8 cellular contexts compared by ENCODE assay signal in the genomic region with DNA sequence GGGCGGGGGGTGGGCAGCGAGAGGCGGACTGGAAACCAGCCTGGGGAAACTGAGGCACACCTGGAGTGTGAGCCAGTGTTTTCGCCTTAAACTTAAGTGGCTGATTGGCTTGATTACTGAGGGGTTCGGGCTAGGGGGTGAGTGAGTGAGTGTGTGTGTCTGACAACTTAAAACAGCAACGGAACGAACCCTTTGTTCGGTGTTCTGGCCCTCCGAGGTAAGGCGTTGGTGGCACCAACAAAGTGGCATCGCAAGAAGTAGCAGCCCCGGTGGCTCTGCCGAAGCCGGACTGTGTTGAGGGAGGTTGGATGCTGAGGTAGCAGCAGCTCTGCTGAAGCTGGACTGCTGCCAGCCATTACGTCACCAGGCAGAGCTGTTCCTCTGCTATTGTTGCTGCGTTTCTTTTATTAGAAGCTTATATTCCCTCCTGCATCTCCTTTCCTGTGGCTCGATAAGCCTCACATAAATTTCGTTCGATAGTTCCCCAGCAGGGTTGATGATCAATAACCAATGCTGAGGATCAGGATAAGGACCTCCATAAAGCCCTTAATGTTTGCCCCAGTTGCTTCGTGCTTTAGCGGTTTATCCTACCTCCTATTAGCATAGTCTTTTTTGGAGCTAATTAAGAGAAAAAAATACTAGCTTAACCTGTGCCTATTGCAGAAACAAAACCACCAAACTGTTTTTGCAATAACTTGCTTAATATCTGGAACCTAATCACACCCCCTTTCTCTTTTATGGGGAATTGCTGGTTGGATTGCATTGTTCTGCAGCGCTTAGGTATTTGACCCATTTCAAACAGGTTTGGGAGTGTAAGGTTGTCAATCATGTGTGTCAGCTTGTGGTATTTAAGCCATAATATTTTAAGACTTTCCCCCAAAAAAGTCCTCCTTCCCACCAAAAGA. TPM values are rescaled to one million over a fixed set of nuclear protein-coding genes. Genes with fewer than 3 reads are reported as not detected.
DNase-seq lines count a peak whose midpoint lies in the region; ATAC-seq and TF ChIP-seq lines count a peak whose summit lies in the region.

No MANE protein-coding gene starts in this region.

- no peak for TF ChIP-seq EP300 in suprapubic skin (IDR thresholded peaks at IDR 0.05)

- ATAC-seq in Right ventricle myocardium superior (ENCODE audit: poor library complexity), result peak; percentile 48
- ATAC-seq in HG02938 (IDR thresholded peaks at IDR 0.05; ENCODE audit: unreplicated experiment), result no peak

- DNase-seq in NCI-H1105 (lab: John Stamatoyannopoulos, UW), result peak; percentile 90
- peak; percentile 80 for DNase-seq in SW480 (ENCODE audit: low spot score)
- peak; percentile 81 for DNase-seq in adipocyte (ENCODE audit: low read depth)
- DNase-seq in Right ventricle myocardium superior, result peak; percentile 93
- DNase-seq in osteoblast (ENCODE audit: insufficient read length, low spot score, missing footprints), result peak; percentile 66
- peak; percentile 91 to 92 for DNase-seq in suprapubic skin (ENCODE audit: low spot score in 2 of 2)

- TF ChIP-seq POLR2A in suprapubic skin (IDR thresholded peaks at IDR 0.05), result no peak

- H3K27me3 ChIP-seq in adipocyte (replicated peaks; ENCODE audit: control insufficient read depth, insufficient read depth, low read length) (no peaks in the 10 kb centered on the region), osteoblast (ENCODE audit: insufficient read depth, low read length) (no peaks in the 10 kb centered on the region), suprapubic skin (no peaks in the 10 kb centered on the region)

- no peaks in the 10 kb centered on the region for H3K79me2 ChIP-seq in osteoblast (ENCODE audit: insufficient read depth, low read length)

- no peaks in the 10 kb centered on the region for H4K20me1 ChIP-seq in osteoblast (ENCODE audit: insufficient read depth, low read length)

- TF ChIP-seq CTCF in osteoblast (IDR thresholded peaks at IDR 0.05; ENCODE audit: extremely low read depth, low read depth, low read length) (no peak), suprapubic skin (IDR thresholded peaks at IDR 0.05) (no peak)

- peak overlapping the region; percentile 53 for H2AFZ ChIP-seq in osteoblast (ENCODE audit: low read length)

- no peak overlapping the region for H3K27ac ChIP-seq in osteoblast (ENCODE audit: low read depth, low read length)
- H3K27ac ChIP-seq in suprapubic skin, result no peak overlapping the region

- WGBS in suprapubic skin, result 7% methylated on average over 21 of the region's 22 CpGs

- no peaks in the 10 kb centered on the region for H3K9me3 ChIP-seq in ES-I3 (ENCODE audit: control insufficient read depth, insufficient read depth, low read length)
- peaks cover 6% of the 10 kb centered on the region for H3K9me3 ChIP-seq in adipocyte (ENCODE audit: control insufficient read depth, low read length)
- no peaks in the 10 kb centered on the region for H3K9me3 ChIP-seq in osteoblast (ENCODE audit: low read depth, low read length)
- peaks cover 5% of the 10 kb centered on the region for H3K9me3 ChIP-seq in suprapubic skin

- H3K9ac ChIP-seq in ES-I3 (ENCODE audit: low read depth, low read length) (peak overlapping the region; percentile 68), adipocyte (ENCODE audit: low read length) (peak overlapping the region; percentile 72)

- peak overlapping the region; percentile 85 for H3K4me2 ChIP-seq in osteoblast (ENCODE audit: insufficient read depth, low read length)

- intact Hi-C loops in Right ventricle myocardium superior (cut with DNase I), result no loop called here

- H3K4me3 ChIP-seq in adipocyte (ENCODE audit: low read length) (peak overlapping the region; percentile 89), osteoblast (ENCODE audit: insufficient read depth, low read length) (peak overlapping the region; percentile 75), suprapubic skin (peak overlapping the region; percentile 65)

- H3K36me3 ChIP-seq in ES-I3 (ENCODE audit: insufficient read depth, low read length) (no peaks in the 10 kb centered on the region), adipocyte (ENCODE audit: control insufficient read depth, insufficient read depth, low read length, severe bottlenecking) (no peaks in the 10 kb centered on the region), osteoblast (ENCODE audit: insufficient read depth, low read length) (no peaks in the 10 kb centered on the region), suprapubic skin (no peaks in the 10 kb centered on the region)

- H3K4me1 ChIP-seq in ES-I3 (ENCODE audit: insufficient read depth, low read length) (peaks cover 4% of the 10 kb centered on the region; the same call in 1 of the 2 replicates), adipocyte (ENCODE audit: control insufficient read depth, insufficient read depth, low read length) (peaks cover 8% of the 10 kb centered on the region), osteoblast (ENCODE audit: insufficient read depth, low read length) (peaks cover 16% of the 10 kb centered on the region), suprapubic skin (peaks cover 30% of the 10 kb centered on the region)

RNA-seq across cellular contexts. Expression of gene GPR137C, which starts 1.3 kb away (rescaled TPM):
- total RNA-seq in Right ventricle myocardium superior (0.65 TPM), osteoblast (0.36 and 0.59 TPM in 2 replicates), suprapubic skin (under 1 TPM in 2 of 4 donors, not detected in 2; 0.17 to 0.65 TPM)

RNA-seq across cellular contexts. Expression of gene TXNDC16, which starts 1.6 kb away (rescaled TPM):
- total RNA-seq in Right ventricle myocardium superior (3.1 TPM), osteoblast (9.8 and 11.5 TPM in 2 replicates), suprapubic skin (10 to 100 TPM in 1 of 4 donors, 1 to 10 TPM in 3; 7.7 to 14.2 (median 8.0) TPM)
